8 cellular contexts compared by ENCODE assay signal in genomic region chr6:156767603-156768467, GRCh38. TPM values are rescaled to one million over a fixed set of nuclear protein-coding genes. Genes with fewer than 3 reads are reported as not detected.
DNase-seq lines count a peak whose midpoint lies in the region; ATAC-seq lines count a peak whose summit lies in the region.
"Had no signal": no experiment of that assay in that cellular context is flagged by ENCODE, and none has a peak within 500 bp of the region (broad histone marks: within the 10 kb centered on the region; RNA-seq: fewer than 3 reads in every experiment).

No MANE protein-coding gene starts in this region.

- no peaks in the 10 kb centered on the region for H3K4me1 ChIP-seq in naive thymus-derived CD4-positive, alpha-beta T cell (ENCODE audit: control insufficient read depth in 2 of 2, insufficient read depth in 2 of 2, low read length in 2 of 2)

- H3K4me3 Mint-ChIP-seq in naive thymus-derived CD4-positive, alpha-beta T cell = no peak overlapping the region

- intact Hi-C loops in naive thymus-derived CD4-positive, alpha-beta T cell (cut with micrococcal nuclease) = no loop called here

- H3K4me3 ChIP-seq in naive thymus-derived CD4-positive, alpha-beta T cell (ENCODE audit: low read length) = no peak overlapping the region

- CTCF ChIA-PET in naive thymus-derived CD4-positive, alpha-beta T cell (lab: Charles Lee) = interaction anchor here (0.6 to 1.5 kb wide), 2 partner anchors 9 to 12 kb away, joined by 3 to 4 read pairs; partner anchors contain the start of gene ARID1B

- no peaks in the 10 kb centered on the region for H3K36me3 ChIP-seq in naive thymus-derived CD4-positive, alpha-beta T cell (ENCODE audit: control insufficient read depth in 2 of 3, insufficient read depth in 3 of 3, low read length in 3 of 3)

- POLR2A ChIA-PET in naive thymus-derived CD4-positive, alpha-beta T cell (lab: Charles Lee) = interaction anchor here (0.6 to 1.6 kb wide), 3 partner anchors 9 to 462 kb away, joined by 3 to 4 read pairs (median 3); partner anchors contain the start of gene ARID1B

- no peaks in the 10 kb centered on the region for H3K27me3 ChIP-seq in naive thymus-derived CD4-positive, alpha-beta T cell (ENCODE audit: control insufficient read depth in 2 of 2, insufficient read depth in 2 of 2, low read length in 2 of 2)

- ATAC-seq in GM19043 (IDR thresholded peaks at IDR 0.05; ENCODE audit: low read depth, unreplicated experiment) (peak; percentile 93), HG02623 (IDR thresholded peaks at IDR 0.05; ENCODE audit: unreplicated experiment) (peak; percentile 85)
- peak; percentile 53 for ATAC-seq in naive thymus-derived CD4-positive, alpha-beta T cell

- no peaks in the 10 kb centered on the region for H3K27me3 Mint-ChIP-seq in naive thymus-derived CD4-positive, alpha-beta T cell

- DNase-seq in M059J (ENCODE audit: low read depth) = peak; percentile 23
- no peak for DNase-seq in naive thymus-derived CD4-positive, alpha-beta T cell
- DNase-seq in RKO (ENCODE audit: low spot score) = no peak
- DNase-seq in iPS-NIHi7 (ENCODE audit: extremely low spot score) = no peak
- no peak for DNase-seq in NCI-H1417 (lab: John Stamatoyannopoulos, UW)
- DNase-seq: cerebellar nuclear complex had no signal

- no peaks in the 10 kb centered on the region for H3K9me3 Mint-ChIP-seq in naive thymus-derived CD4-positive, alpha-beta T cell

- peaks cover 0 to 12% (median 9%) of the 10 kb centered on the region in 7 donors for H3K4me1 Mint-ChIP-seq in naive thymus-derived CD4-positive, alpha-beta T cell

- no peaks in the 10 kb centered on the region for H3K36me3 Mint-ChIP-seq in naive thymus-derived CD4-positive, alpha-beta T cell

- no peak overlapping the region for H3K27ac ChIP-seq in naive thymus-derived CD4-positive, alpha-beta T cell (ENCODE audit: low read depth, low read length)

- H3K27ac Mint-ChIP-seq in naive thymus-derived CD4-positive, alpha-beta T cell = no peak overlapping the region

- no peaks in the 10 kb centered on the region for H3K9me3 ChIP-seq in naive thymus-derived CD4-positive, alpha-beta T cell (ENCODE audit: control insufficient read depth in 2 of 3, low read length in 3 of 3)

RNA-seq across cellular contexts. Expression of gene ARID1B, which starts 9.3 kb away (rescaled TPM):
- total RNA-seq in M059J (2014; rRNA removed; shearing (Covaris generic)) = 8.3 and 18.2 TPM in 2 replicates
- total RNA-seq in naive thymus-derived CD4-positive, alpha-beta T cell = 100 to 1,000 TPM in 4 of 5 experiments, 10 to 100 TPM in 1; 88.8 to 164 (median 141) TPM
- polyA plus RNA-seq in naive thymus-derived CD4-positive, alpha-beta T cell = 10 to 100 TPM; 17.5 to 21.0 TPM
